In the genomic region with DNA sequence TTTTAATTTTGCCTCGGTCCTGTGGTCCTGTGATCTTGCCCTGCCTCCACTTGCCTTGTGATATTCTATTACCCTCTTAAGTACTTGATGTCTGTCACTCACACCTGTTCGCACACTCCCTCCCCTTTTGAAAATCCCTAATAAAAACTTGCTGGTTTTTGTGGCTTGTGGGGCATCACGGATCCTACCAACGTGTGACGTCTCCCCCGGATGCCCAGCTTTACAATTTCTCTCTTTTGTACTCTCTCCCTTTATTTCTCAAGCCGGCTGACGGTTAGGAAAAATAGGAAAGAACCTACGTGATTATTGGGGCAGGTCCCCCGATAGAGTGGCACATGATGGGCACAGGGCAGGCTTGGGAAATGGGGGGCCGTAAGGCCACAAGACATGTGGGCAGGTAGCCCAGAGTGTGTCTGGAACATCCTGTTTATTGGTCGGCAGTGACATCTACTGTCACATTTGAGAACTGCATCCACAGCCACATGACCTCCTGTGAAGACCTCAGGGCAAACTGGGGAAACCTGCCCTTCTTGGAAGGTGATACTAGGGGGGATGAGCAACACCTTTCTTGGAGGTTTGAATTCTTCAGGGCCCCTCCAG, we compare ENCODE assay signal across 8 cellular contexts. TPM values are rescaled to one million over a fixed set of nuclear protein-coding genes. Genes with fewer than 3 reads are reported as not detected.
DNase-seq lines count a peak whose midpoint lies in the region; TF ChIP-seq lines count a peak whose summit lies in the region.
"Not testable (repeated sequence)": the region's sequence is repeated elsewhere in the genome, so short reads cannot be mapped to it uniquely, and the experiment has no call there.

No MANE protein-coding gene starts in this region.

- H3K9me3 ChIP-seq in WERI-Rb-1 (ENCODE audit: severe bottlenecking) = not testable (repeated sequence)

- not testable (repeated sequence) for H3K4me3 Mint-ChIP-seq in glutamatergic neuron (ENCODE audit: unreplicated experiment)
- peak overlapping the region in 2 of 3 experiments; percentile 60 to 61 for H3K4me3 Mint-ChIP-seq in nephron

- DNase-seq in CD1c-positive myeloid dendritic cell (ENCODE audit: extremely low spot score) (peak; percentile 87), HFF-Myc (ENCODE audit: extremely low read depth, low read depth) (peak; percentile 59), NCI-H446 (lab: John Stamatoyannopoulos, UW) (peak; percentile 64 to 83), WERI-Rb-1 (peak; percentile 74), amniotic stem cell (lab: John Stamatoyannopoulos, UW) (peak; percentile 12), glutamatergic neuron (peak; percentile 83)
- DNase-seq in stimulated activated CD8-positive, alpha-beta memory T cell treated with anti-CD3 and anti-CD28 coated beads, Interleukin-15, amount 100 ng/mL, for 4 hours (ENCODE audit: low read depth in 2 of 2) = peak; percentile 12 to 62

- H3K27ac ChIP-seq in WERI-Rb-1 = not testable (repeated sequence)

- H3K27me3 ChIP-seq in WERI-Rb-1 (ENCODE audit: insufficient read depth, low read depth, severe bottlenecking) = not testable (repeated sequence)

- not testable (repeated sequence) for H3K27ac Mint-ChIP-seq in glutamatergic neuron (ENCODE audit: unreplicated experiment)
- H3K27ac Mint-ChIP-seq in nephron = peak overlapping the region in 2 of 3 experiments; percentile 11 to 43

- not testable (repeated sequence) for H3K9me3 Mint-ChIP-seq in glutamatergic neuron (ENCODE audit: unreplicated experiment); nephron

- not testable (repeated sequence) for H3K4me3 ChIP-seq in HFF-Myc (replicated peaks; ENCODE audit: low read depth, low read length); WERI-Rb-1 (ENCODE audit: low read depth, low read length)

- H3K36me3 Mint-ChIP-seq in glutamatergic neuron (ENCODE audit: unreplicated experiment); nephron (ENCODE audit: low read depth): not testable (repeated sequence)

- TF ChIP-seq CTCF in HFF-Myc (IDR thresholded peaks at IDR 0.05; ENCODE audit: low read depth, low read length, missing control alignments) (peak; percentile 79), WERI-Rb-1 (IDR thresholded peaks at IDR 0.05; ENCODE audit: low read depth, low read length) (peak; percentile 80), glutamatergic neuron (IDR thresholded peaks at IDR 0.05; ENCODE audit: partially characterized antibody, unreplicated experiment) (peak; percentile 78), nephron (IDR thresholded peaks at IDR 0.05; ENCODE audit: unreplicated experiment in 3 of 3) (peak; percentile 78 to 82 (median 80))

- not testable (repeated sequence) for H3K27me3 Mint-ChIP-seq in glutamatergic neuron (ENCODE audit: unreplicated experiment); nephron (ENCODE audit: low read depth)

- H3K36me3 ChIP-seq in WERI-Rb-1 = not testable (repeated sequence)

- H3K4me1 Mint-ChIP-seq in glutamatergic neuron (ENCODE audit: low read depth, unreplicated experiment); nephron: not testable (repeated sequence)

RNA-seq across cellular contexts. Expression of a gene that starts 4.6 kb away (rescaled TPM):
- total RNA-seq in glutamatergic neuron (ENCODE audit: unreplicated experiment) = 11.9 TPM

RNA-seq across cellular contexts. Expression of a gene that starts 10.3 kb away (rescaled TPM):
- 0.96 TPM for total RNA-seq in glutamatergic neuron (ENCODE audit: unreplicated experiment)

RNA-seq across cellular contexts. Expression of a gene that starts 17.8 kb away (rescaled TPM):
- 95.9 TPM for total RNA-seq in glutamatergic neuron (ENCODE audit: unreplicated experiment)

RNA-seq across cellular contexts. Expression of a gene that starts 23.5 kb away (rescaled TPM):
- 0.76 TPM for total RNA-seq in glutamatergic neuron (ENCODE audit: unreplicated experiment)

RNA-seq across cellular contexts. Expression of a gene that starts 48.9 kb away (rescaled TPM):
- not detected for total RNA-seq in glutamatergic neuron (ENCODE audit: unreplicated experiment)

Comparison
In these comparisons a context has a peak if more than half of its experiments do, and no peak if none do; other contexts are left out.
1. DNase-seq: peak in every context shown above with its lines; median percentile 87 in CD1c-positive myeloid dendritic cell; 83 in glutamatergic neuron; 74 in WERI-Rb-1; 74 in NCI-H446; 59 in HFF-Myc; 37 in stimulated activated CD8-positive, alpha-beta memory T cell treated with anti-CD3 and anti-CD28 coated beads, Interleukin-15, amount 100 ng/mL, for 4 hours; 12 in amniotic stem cell.